In the genomic region with DNA sequence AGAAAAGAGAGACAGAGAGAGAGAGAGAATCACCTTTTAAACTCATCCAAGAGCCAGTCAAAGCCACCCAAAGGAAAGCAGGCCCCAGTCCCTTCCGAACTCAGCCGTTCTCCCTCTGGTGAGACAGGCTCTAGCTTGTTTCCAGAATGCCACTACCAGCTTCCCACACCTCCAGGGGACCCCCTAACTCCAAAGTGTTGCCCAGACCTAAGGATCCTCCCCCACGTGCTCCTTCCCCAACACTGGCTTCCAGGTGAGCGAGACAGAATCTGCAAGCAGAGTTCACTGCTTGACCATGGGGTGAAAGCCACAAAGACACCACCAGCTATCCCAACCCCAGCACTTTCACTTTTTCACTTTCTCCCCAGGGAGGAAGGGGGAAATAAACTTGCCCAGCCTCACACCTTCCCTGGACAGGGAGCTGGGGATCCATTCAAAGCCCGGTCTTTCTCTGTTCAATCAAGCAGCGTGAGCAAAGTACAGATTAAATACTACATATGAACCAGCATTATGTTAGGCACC, we compare ENCODE assay signal across 19 cellular contexts. TPM values are rescaled to one million over a fixed set of nuclear protein-coding genes. Genes with fewer than 3 reads are reported as not detected.
DNase-seq lines count a peak whose midpoint lies in the region; ATAC-seq, FAIRE-seq and TF ChIP-seq lines count a peak whose summit lies in the region.
"Had no signal": no experiment of that assay in that cellular context is flagged by ENCODE, and none has a peak within 500 bp of the region (broad histone marks: within the 10 kb centered on the region; RNA-seq: fewer than 3 reads in every experiment).

No MANE protein-coding gene starts in this region.

- no peak overlapping the region for H3K4me3 ChIP-seq in Karpas-422 (ENCODE audit: low read length)
- no peak overlapping the region for H3K4me3 ChIP-seq in hepatocyte
- H3K4me3 ChIP-seq in skin epidermis, result no peak overlapping the region
- H3K4me3 ChIP-seq in lower lobe of right lung, result no peak overlapping the region
- H3K4me3 ChIP-seq: heart right ventricle, upper lobe of right lung had no signal

- H4K20me1 ChIP-seq in Karpas-422 (ENCODE audit: insufficient read depth, low read depth, low read length) (peaks cover 18% of the 10 kb centered on the region), hepatocyte (ENCODE audit: insufficient read depth, poor library complexity, severe bottlenecking) (no peaks in the 10 kb centered on the region)

- DNase-seq in GM12892 (ENCODE audit: insufficient read length) (no peak), Karpas-422 (no peak), hepatocyte (ENCODE audit: low spot score) (no peak), sciatic nerve (ENCODE audit: low spot score) (no peak), lower lobe of right lung (no peak)
- no peak for DNase-seq in activated CD4-positive, alpha-beta T cell treated with anti-CD3 and anti-CD28 coated beads for 1 hour
- DNase-seq: activated CD4-positive, alpha-beta T cell treated with anti-CD3 and anti-CD28 coated beads for 4 hours; COR-L47; effector memory CD8-positive, alpha-beta T cell; heart right ventricle; NCI-H1417 treated with DMSO at 0.1 percent for 48 hours; NCI-H2171 treated with DMSO at 0.1 percent for 48 hours; NCI-H774; PC-3; retina; stimulated activated naive CD4-positive, alpha-beta T cell treated with Interleukin-2 at 50 U/mL for 16 hours; upper lobe of right lung had no signal

- intact Hi-C loops in sciatic nerve (cut with DNase I), result no loop called here
- intact Hi-C loops in lower lobe of right lung (cut with DNase I), result no loop called here

- H3K27me3 ChIP-seq in Karpas-422 (ENCODE audit: low read length) (no peaks in the 10 kb centered on the region), hepatocyte (no peaks in the 10 kb centered on the region), lower lobe of right lung (ENCODE audit: low read depth) (no peaks in the 10 kb centered on the region)
- H3K27me3 ChIP-seq: upper lobe of right lung had no signal

- WGBS in hepatocyte (ENCODE audit: low lambda C conversion rate, missing lambda C conversion rate), result 69% methylated on average over 6 of the region's 6 CpGs

- no peak overlapping the region for H3K4me2 ChIP-seq in Karpas-422 (ENCODE audit: low read depth, low read length, poor library complexity, severe bottlenecking)
- peak overlapping the region; percentile 45 for H3K4me2 ChIP-seq in hepatocyte

- H3K9me3 ChIP-seq in Karpas-422 (ENCODE audit: low read length) (no peaks in the 10 kb centered on the region), hepatocyte (ENCODE audit: low read depth) (no peaks in the 10 kb centered on the region), lower lobe of right lung (no peaks in the 10 kb centered on the region)
- H3K9me3 ChIP-seq: heart right ventricle, upper lobe of right lung had no signal

- no peak for TF ChIP-seq POLR2A in GM12892 (IDR thresholded peaks at IDR 0.05; ENCODE audit: low read depth, low read length)

- H3K27ac ChIP-seq in Karpas-422 (ENCODE audit: low read length) (peak overlapping the region; percentile 19; the same call in 1 of the 2 replicates), hepatocyte (peak overlapping the region; percentile 87), skin epidermis (peak overlapping the region in 12 of 21 experiments; percentile 19 to 75 (median 54)), lower lobe of right lung (no peak overlapping the region)
- H3K27ac ChIP-seq: upper lobe of right lung had no signal

- no peak overlapping the region for H3K9ac ChIP-seq in Karpas-422 (ENCODE audit: low read length)

- ATAC-seq in sciatic nerve (no peak), lower lobe of right lung (no peak)
- ATAC-seq: PC-3 had no signal

- H2AFZ ChIP-seq in Karpas-422 (ENCODE audit: low read length), result no peak overlapping the region
- H2AFZ ChIP-seq in hepatocyte, result no peak overlapping the region

- H3K79me2 ChIP-seq in Karpas-422 (ENCODE audit: low read length), result peaks cover 100% of the 10 kb centered on the region
- H3K79me2 ChIP-seq in hepatocyte, result peaks cover 94% of the 10 kb centered on the region

- H3K9me2 ChIP-seq in Karpas-422 (replicated peaks; ENCODE audit: insufficient read depth, low read length) (no peaks in the 10 kb centered on the region), hepatocyte (replicated peaks; ENCODE audit: insufficient read depth) (no peaks in the 10 kb centered on the region)

- TF ChIP-seq CTCF in hepatocyte (IDR thresholded peaks at IDR 0.05; ENCODE audit: poor library complexity), result no peak
- TF ChIP-seq CTCF in lower lobe of right lung (IDR thresholded peaks at IDR 0.05), result no peak

- peaks cover 56% of the 10 kb centered on the region; the same call in 1 of the 2 replicates for H3K36me3 ChIP-seq in Karpas-422 (ENCODE audit: insufficient read depth, low read length)
- H3K36me3 ChIP-seq in hepatocyte (replicated peaks; ENCODE audit: insufficient read depth, low read depth), result no peaks in the 10 kb centered on the region
- no peaks in the 10 kb centered on the region for H3K36me3 ChIP-seq in lower lobe of right lung
- H3K36me3 ChIP-seq: heart right ventricle, upper lobe of right lung had no signal

- peaks cover 95% of the 10 kb centered on the region for H3K4me1 ChIP-seq in Karpas-422 (ENCODE audit: low read length)
- peaks cover 45% of the 10 kb centered on the region for H3K4me1 ChIP-seq in hepatocyte (ENCODE audit: insufficient read depth)
- no peaks in the 10 kb centered on the region for H3K4me1 ChIP-seq in lower lobe of right lung

- FAIRE-seq in GM12892 (lab: Jason Lieb, UNC), result peak; percentile 77

RNA-seq across cellular contexts. Expression of gene BCL11A, which starts 38.5 kb away (rescaled TPM):
- polyA plus RNA-seq in GM12892 (2012; ENCODE audit: missing spikeins), result 7.2 TPM
- total RNA-seq in Karpas-422 (2014; rRNA removed; shearing (Covaris generic); ENCODE audit: low replicate concordance), result 159 and 190 TPM in 2 replicates
- total RNA-seq in hepatocyte, result 11.6 and 14.4 TPM in 2 replicates
- 18.4 and 22.6 TPM in 2 replicates for polyA plus RNA-seq in hepatocyte
- total RNA-seq in sciatic nerve, result 1.6 TPM
- total RNA-seq in lower lobe of right lung, result 9.7 TPM
- total RNA-seq: HT-29 had no signal

Comparison
In these comparisons a context has a peak if more than half of its experiments do, and no peak if none do; other contexts are left out.
1. RNA of gene BCL11A, which starts 38.5 kb away (total RNA-seq): 159 to 190 TPM in Karpas-422; 11.6 to 14.4 TPM in hepatocyte, 9.7 TPM in lower lobe of right lung (single experiment) and 1.6 TPM in sciatic nerve (single experiment); every median in the first group is over 10 times any median in the second.